In the genomic region with DNA sequence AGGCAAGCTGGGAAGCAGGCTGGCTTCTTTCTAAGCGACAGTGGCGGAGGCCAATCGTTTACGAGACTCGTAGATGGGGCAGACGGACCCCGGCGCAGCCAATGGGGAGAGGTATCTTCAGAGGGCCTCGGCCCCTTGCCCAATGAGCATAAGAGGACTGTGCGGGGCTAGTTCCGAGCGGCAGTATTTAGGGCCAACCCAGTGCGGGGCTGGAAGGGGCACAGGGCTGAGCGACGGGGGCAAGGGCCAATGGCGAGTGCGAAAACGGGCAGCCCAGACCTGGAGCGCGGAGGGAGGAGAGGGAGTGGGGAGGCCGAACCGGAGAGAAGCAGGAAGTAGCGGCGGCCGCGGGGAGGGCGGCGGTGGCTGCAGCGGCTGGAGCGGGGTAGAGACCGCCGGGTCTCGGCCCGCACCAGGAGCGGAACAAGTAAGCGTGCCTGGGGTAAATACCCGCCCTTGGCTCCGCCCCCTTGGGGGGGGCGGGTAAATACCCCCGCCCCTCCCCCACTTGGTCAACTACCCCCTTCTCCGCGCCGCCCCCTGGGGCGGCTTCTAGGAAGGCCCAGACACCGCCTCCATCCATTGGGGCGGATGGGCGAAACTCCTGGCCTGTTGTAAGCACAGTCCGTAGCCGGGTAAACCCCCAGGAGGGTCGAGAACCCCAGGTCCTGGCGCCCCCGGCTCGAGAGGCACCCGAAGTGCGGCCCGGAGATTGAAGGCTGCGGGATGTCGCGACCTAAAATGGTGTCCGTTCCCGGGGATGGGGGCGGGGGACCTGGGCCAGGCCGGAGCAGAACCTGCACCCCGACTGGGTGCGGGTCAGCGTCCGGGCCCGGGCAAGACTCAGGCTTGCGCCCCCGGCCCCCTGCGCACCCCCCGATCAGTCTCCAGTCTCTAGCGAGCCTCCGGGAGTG, we compare ENCODE assay signal across 1 cellular context.
TF ChIP-seq lines count a peak whose summit lies in the region.

TSS of gene ZNF687 (plus strand) at position 331 of the 914 bp plus-strand sequence. CDS start 3,993 bp downstream, outside the sequence.

TF ChIP-seq in HEK293, 187 proteins besides CTCF, POLR2A, EP300 and RAD21 (continued from another document and continues in another):
- TF ChIP-seq ZNF274 (IDR thresholded peaks at IDR 0.05; ENCODE audit: low read length) (no peak), ZNF274 (tag by site-specific recombination; IDR thresholded peaks at IDR 0.05; ENCODE audit: borderline replicate concordance) (no peak), WT1 (tag by site-specific recombination; IDR thresholded peaks at IDR 0.05) (no peak; the same call in 1 of the 2 replicates), SALL2 (tag by site-specific recombination; IDR thresholded peaks at IDR 0.05; ENCODE audit: borderline replicate concordance) (no peak), ZFP37 (tag by site-specific recombination; IDR thresholded peaks at IDR 0.05) (peak; percentile 41; the same call in 1 of the 2 replicates), MEIS1 (CRISPR knock-in tag; IDR thresholded peaks at IDR 0.05; ENCODE audit: borderline replicate concordance) (no peak), ZNF239 (tag by site-specific recombination; IDR thresholded peaks at IDR 0.05) (no peak), ZFP41 (tag by site-specific recombination; IDR thresholded peaks at IDR 0.05; ENCODE audit: borderline replicate concordance) (no peak), PRDM10 (tag by site-specific recombination; IDR thresholded peaks at IDR 0.05) (peak; percentile 93), ZNF548 (tag by site-specific recombination; IDR thresholded peaks at IDR 0.05) (no peak), ZNF184 (tag by site-specific recombination; IDR thresholded peaks at IDR 0.05) (no peak), ZBTB26 (tag by site-specific recombination; optimal IDR thresholded peaks at IDR 0.05) (peak; percentile 49), ZNF24 (tag by site-specific recombination; IDR thresholded peaks at IDR 0.05) (peak; percentile 57; the same call in 1 of the 2 replicates), PRDM2 (tag by site-specific recombination; IDR thresholded peaks at IDR 0.05; ENCODE audit: borderline replicate concordance) (no peak), ZNF529 (tag by site-specific recombination; IDR thresholded peaks at IDR 0.05; ENCODE audit: insufficient replicate concordance) (no peak), ZNF629 (tag by site-specific recombination; IDR thresholded peaks at IDR 0.05) (no peak), PRDM1 (tag by site-specific recombination; IDR thresholded peaks at IDR 0.05) (no peak), ZNF626 (tag by site-specific recombination; IDR thresholded peaks at IDR 0.05) (no peak), ZNF544 (tag by site-specific recombination; IDR thresholded peaks at IDR 0.05) (no peak), OSR2 (tag by site-specific recombination; IDR thresholded peaks at IDR 0.05) (no peak), ZSCAN16 (tag by site-specific recombination; IDR thresholded peaks at IDR 0.05) (no peak), ZFP69B (tag by site-specific recombination; IDR thresholded peaks at IDR 0.05) (no peak; the same call in 1 of the 2 replicates), ZNF785 (tag by site-specific recombination; IDR thresholded peaks at IDR 0.05) (no peak), GLI4 (tag by site-specific recombination; IDR thresholded peaks at IDR 0.05) (no peak), GLI2 (tag by site-specific recombination; IDR thresholded peaks at IDR 0.05; ENCODE audit: borderline replicate concordance, low read depth) (no peak), ZNF677 (tag by site-specific recombination; IDR thresholded peaks at IDR 0.05) (no peak), GLIS1 (tag by site-specific recombination; IDR thresholded peaks at IDR 0.05) (peak; percentile 73), ZNF350 (tag by site-specific recombination; IDR thresholded peaks at IDR 0.05) (no peak), ZNF146 (tag by site-specific recombination; IDR thresholded peaks at IDR 0.05) (no peak), SETDB1 (IDR thresholded peaks at IDR 0.05; ENCODE audit: insufficient read length, low read length) (no peak)
- TF ChIP-seq, protein P1, sequence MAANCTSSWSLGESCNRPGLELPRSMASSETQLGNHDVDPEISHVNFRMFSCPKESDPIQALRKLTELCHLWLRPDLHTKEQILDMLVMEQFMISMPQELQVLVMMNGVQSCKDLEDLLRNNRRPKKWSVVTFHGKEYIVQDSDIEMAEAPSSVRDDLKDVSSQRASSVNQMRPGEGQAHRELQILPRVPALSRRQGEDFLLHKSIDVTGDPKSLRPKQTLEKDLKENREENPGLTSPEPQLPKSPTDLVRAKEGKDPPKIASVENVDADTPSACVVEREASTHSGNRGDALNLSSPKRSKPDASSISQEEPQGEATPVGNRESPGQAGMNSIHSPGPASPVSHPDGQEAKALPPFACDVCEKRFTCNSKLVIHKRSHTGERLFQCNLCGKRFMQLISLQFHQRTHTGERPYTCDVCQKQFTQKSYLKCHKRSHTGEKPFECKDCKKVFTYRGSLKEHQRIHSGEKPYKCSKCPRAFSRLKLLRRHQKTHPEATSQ (tag by site-specific recombination; IDR thresholded peaks at IDR 0.05) = no peak; the same call in 1 of the 2 replicates
- TF ChIP-seq, protein P2, sequence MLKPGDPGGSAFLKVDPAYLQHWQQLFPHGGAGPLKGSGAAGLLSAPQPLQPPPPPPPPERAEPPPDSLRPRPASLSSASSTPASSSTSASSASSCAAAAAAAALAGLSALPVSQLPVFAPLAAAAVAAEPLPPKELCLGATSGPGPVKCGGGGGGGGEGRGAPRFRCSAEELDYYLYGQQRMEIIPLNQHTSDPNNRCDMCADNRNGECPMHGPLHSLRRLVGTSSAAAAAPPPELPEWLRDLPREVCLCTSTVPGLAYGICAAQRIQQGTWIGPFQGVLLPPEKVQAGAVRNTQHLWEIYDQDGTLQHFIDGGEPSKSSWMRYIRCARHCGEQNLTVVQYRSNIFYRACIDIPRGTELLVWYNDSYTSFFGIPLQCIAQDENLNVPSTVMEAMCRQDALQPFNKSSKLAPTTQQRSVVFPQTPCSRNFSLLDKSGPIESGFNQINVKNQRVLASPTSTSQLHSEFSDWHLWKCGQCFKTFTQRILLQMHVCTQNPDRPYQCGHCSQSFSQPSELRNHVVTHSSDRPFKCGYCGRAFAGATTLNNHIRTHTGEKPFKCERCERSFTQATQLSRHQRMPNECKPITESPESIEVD (tag by site-specific recombination; IDR thresholded peaks at IDR 0.05) = no peak
- TF ChIP-seq, protein P3, sequence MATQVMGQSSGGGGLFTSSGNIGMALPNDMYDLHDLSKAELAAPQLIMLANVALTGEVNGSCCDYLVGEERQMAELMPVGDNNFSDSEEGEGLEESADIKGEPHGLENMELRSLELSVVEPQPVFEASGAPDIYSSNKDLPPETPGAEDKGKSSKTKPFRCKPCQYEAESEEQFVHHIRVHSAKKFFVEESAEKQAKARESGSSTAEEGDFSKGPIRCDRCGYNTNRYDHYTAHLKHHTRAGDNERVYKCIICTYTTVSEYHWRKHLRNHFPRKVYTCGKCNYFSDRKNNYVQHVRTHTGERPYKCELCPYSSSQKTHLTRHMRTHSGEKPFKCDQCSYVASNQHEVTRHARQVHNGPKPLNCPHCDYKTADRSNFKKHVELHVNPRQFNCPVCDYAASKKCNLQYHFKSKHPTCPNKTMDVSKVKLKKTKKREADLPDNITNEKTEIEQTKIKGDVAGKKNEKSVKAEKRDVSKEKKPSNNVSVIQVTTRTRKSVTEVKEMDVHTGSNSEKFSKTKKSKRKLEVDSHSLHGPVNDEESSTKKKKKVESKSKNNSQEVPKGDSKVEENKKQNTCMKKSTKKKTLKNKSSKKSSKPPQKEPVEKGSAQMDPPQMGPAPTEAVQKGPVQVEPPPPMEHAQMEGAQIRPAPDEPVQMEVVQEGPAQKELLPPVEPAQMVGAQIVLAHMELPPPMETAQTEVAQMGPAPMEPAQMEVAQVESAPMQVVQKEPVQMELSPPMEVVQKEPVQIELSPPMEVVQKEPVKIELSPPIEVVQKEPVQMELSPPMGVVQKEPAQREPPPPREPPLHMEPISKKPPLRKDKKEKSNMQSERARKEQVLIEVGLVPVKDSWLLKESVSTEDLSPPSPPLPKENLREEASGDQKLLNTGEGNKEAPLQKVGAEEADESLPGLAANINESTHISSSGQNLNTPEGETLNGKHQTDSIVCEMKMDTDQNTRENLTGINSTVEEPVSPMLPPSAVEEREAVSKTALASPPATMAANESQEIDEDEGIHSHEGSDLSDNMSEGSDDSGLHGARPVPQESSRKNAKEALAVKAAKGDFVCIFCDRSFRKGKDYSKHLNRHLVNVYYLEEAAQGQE (tag by site-specific recombination; IDR thresholded peaks at IDR 0.05) = no peak; the same call in 1 of the 2 replicates
- TF ChIP-seq, protein P4, sequence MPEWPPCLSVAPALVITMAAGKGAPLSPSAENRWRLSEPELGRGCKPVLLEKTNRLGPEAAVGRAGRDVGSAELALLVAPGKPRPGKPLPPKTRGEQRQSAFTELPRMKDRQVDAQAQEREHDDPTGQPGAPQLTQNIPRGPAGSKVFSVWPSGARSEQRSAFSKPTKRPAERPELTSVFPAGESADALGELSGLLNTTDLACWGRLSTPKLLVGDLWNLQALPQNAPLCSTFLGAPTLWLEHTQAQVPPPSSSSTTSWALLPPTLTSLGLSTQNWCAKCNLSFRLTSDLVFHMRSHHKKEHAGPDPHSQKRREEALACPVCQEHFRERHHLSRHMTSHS (tag by site-specific recombination; IDR thresholded peaks at IDR 0.05) = no peak
